Comparison of ENCODE assay signal across 8 cellular contexts in the genomic region with DNA sequence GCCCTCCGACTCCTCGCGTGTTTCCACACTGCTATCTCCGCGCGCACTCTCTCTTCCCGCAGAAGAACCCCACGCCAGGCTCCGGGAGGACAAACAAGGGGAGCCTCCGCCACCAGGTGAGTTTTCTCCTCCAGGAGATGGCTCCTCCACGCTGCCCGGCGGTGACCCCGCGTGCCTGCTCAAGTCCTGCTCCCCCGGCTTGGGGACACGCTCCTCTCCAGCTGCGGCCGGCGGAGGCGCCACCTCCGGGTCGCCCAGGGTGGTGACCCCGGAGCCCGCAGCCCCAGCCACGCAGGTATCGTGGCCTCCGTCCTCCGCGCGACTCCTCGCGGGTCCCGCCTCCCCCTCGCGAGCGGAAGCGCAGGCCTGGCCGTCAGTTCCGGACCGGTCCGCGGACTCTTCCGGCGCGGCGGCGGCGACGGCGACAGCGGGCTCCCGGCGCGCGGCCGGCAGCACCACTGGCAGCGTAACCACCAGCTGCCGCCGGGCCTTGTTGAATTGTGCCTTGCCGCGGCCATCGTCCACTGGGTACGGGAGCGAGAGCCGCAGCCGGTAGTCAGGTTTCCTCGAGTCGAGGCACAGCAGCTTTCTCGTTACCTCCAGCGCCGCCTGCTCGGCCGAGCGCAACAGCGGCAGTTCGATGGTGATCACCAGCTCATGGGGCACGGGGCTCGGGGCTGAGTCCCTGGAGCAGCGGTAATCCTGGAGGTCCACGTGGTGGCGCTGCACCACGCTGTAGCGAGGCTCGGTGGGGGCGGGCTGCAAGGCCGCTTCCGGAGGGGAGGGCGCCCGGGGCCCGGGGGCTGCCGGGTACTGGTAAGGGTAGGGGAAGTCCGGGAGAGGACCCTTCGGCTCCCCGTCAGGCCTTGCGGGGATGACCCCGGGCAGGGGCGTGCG. TPM values are rescaled to one million over a fixed set of nuclear protein-coding genes. Genes with fewer than 3 reads are reported as not detected.
DNase-seq lines count a peak whose midpoint lies in the region; ATAC-seq, FAIRE-seq and TF ChIP-seq lines count a peak whose summit lies in the region.

No MANE protein-coding gene starts in this region.

- TF ChIP-seq POLR2A in endothelial cell of umbilical vein (IDR thresholded peaks at IDR 0.05; ENCODE audit: low read depth, low read length), result peak; percentile 55

- no peaks in the 10 kb centered on the region for H3K9me1 ChIP-seq in endothelial cell of umbilical vein (replicated peaks; ENCODE audit: control insufficient read depth, extremely low read depth, insufficient read depth, low read length)

- H3K27me3 ChIP-seq in HUES6 (ENCODE audit: control insufficient read depth, insufficient read depth, low read length), result no peaks in the 10 kb centered on the region
- H3K27me3 ChIP-seq in NT2/D1 (ENCODE audit: insufficient read depth, insufficient read length), result no peaks in the 10 kb centered on the region
- H3K27me3 ChIP-seq in endothelial cell of umbilical vein (ENCODE audit: control insufficient read depth in 2 of 2, insufficient read depth in 2 of 2, low read length in 2 of 2), result no peaks in the 10 kb centered on the region
- no peaks in the 10 kb centered on the region for H3K27me3 ChIP-seq in mononuclear cell (ENCODE audit: insufficient read depth, low read length)

- TF ChIP-seq CTCF in endothelial cell of umbilical vein (IDR thresholded peaks at IDR 0.05; ENCODE audit: extremely low read depth in 1 of 2, insufficient read depth in 1 of 2, low read depth in 1 of 2, low read length in 2 of 2), result peak; percentile 81 to 91

- DNase-seq in DMS 273 treated with DMSO at 0.1 percent for 48 hours (lab: John Stamatoyannopoulos, UW) (peak; percentile 81), NT2/D1 (ENCODE audit: low read depth, low spot score) (peak; percentile 90), endothelial cell of umbilical vein (ENCODE audit: low read depth, low spot score) (peak; percentile 96)
- peak; percentile 95 for DNase-seq in activated CD8-positive, alpha-beta memory T cell treated with anti-CD3 and anti-CD28 coated beads, Interleukin-2, amount 50 U/mL, for 4 hours
- peak; percentile 90 to 93 for DNase-seq in stimulated activated CD8-positive, alpha-beta memory T cell treated with anti-CD3 and anti-CD28 coated beads, Interleukin-2, amount 100 ng/mL, for 48 hours (ENCODE audit: low read depth in 2 of 2)

- H2AFZ ChIP-seq in endothelial cell of umbilical vein (ENCODE audit: low read depth, low read length), result peak overlapping the region; percentile 53

- no TSS peak for BruUV-seq in endothelial cell of umbilical vein (replicated peaks; lab: Mats Ljungman, UMichigan)

- intact Hi-C loops in endothelial cell of umbilical vein (cut with micrococcal nuclease), result loop anchor here (1.0 to 5.0 kb wide), 8 partner anchors 14 to 218 kb away; partner anchors contain the start of genes KLHDC1, KLHDC2, MGAT2 and NEMF

- H3K9ac ChIP-seq in HUES6 (ENCODE audit: low read length) (peak overlapping the region; percentile 91), NT2/D1 (ENCODE audit: insufficient read length, low read depth) (peak overlapping the region; percentile 99), endothelial cell of umbilical vein (replicated peaks; ENCODE audit: extremely low read depth, insufficient read depth, low read length) (peak overlapping the region; percentile 88)

- CTCF ChIA-PET in endothelial cell of umbilical vein (lab: Charles Lee), result interaction anchor here (0.6 to 3.7 kb wide), 30 partner anchors 9 to 233 kb away, joined by 3 to 80 read pairs (median 5); partner anchors contain the start of genes KLHDC1, KLHDC2, LRR1 and MGAT2

- H3K36me3 ChIP-seq in HUES6 (ENCODE audit: control insufficient read depth, insufficient read depth, low read length) (peaks cover 25% of the 10 kb centered on the region), NT2/D1 (ENCODE audit: insufficient read depth, insufficient read length, low read length) (peaks cover 36% of the 10 kb centered on the region), endothelial cell of umbilical vein (ENCODE audit: control insufficient read depth in 2 of 2, extremely low read depth in 1 of 2, insufficient read depth in 2 of 2, low read length in 2 of 2) (peaks cover 0 to 8% of the 10 kb centered on the region in 2 experiments)

- peak overlapping the region; percentile 97 for H3K4me2 ChIP-seq in endothelial cell of umbilical vein (ENCODE audit: insufficient read depth, low read length)

- peaks cover 72% of the 10 kb centered on the region for H3K79me2 ChIP-seq in endothelial cell of umbilical vein (ENCODE audit: control insufficient read depth, insufficient read depth, low read length)

- ATAC-seq in GM21447 (IDR thresholded peaks at IDR 0.05; ENCODE audit: unreplicated experiment), result peak; percentile 74

- peak overlapping the region; percentile 85 for H3K27ac ChIP-seq in HUES6 (ENCODE audit: low read depth, low read length)
- peak overlapping the region; percentile 90 for H3K27ac ChIP-seq in endothelial cell of umbilical vein (ENCODE audit: insufficient read depth, low read depth, low read length)

- H3K4me3 ChIP-seq in HUES6 (ENCODE audit: low read depth, low read length) (peak overlapping the region; percentile 90), NT2/D1 (ENCODE audit: insufficient read length, low read depth) (peak overlapping the region; percentile 96), endothelial cell of umbilical vein (replicated peaks in 1 of 3; ENCODE audit: insufficient read depth in 1 of 3, low read depth in 1 of 3, low read length in 3 of 3) (peak overlapping the region; percentile 79 to 98 (median 96)), mononuclear cell (ENCODE audit: low read length) (peak overlapping the region; percentile 92)

- H3K9me3 ChIP-seq in HUES6 (ENCODE audit: control insufficient read depth, insufficient read depth, low read depth, low read length), result no peaks in the 10 kb centered on the region
- no peaks in the 10 kb centered on the region for H3K9me3 ChIP-seq in NT2/D1 (ENCODE audit: insufficient read depth, low read length)
- no peaks in the 10 kb centered on the region for H3K9me3 ChIP-seq in endothelial cell of umbilical vein (replicated peaks; ENCODE audit: control insufficient read depth, insufficient read depth, low read length)
- no peaks in the 10 kb centered on the region for H3K9me3 ChIP-seq in mononuclear cell (ENCODE audit: low read depth, low read length)

- H4K20me1 ChIP-seq in endothelial cell of umbilical vein (replicated peaks; ENCODE audit: control insufficient read depth, extremely low read depth, insufficient read depth, low read length), result peaks cover 2% of the 10 kb centered on the region

- POLR2A ChIA-PET in endothelial cell of umbilical vein (lab: Charles Lee), result interaction anchor here (1.0 to 1.8 kb wide), 4 partner anchors 10 to 134 kb away, joined by 3 to 12 read pairs (median 10); partner anchors contain the start of genes KLHDC2, LRR1, MGAT2 and RPL36AL

- H3K4me1 ChIP-seq in HUES6 (ENCODE audit: control insufficient read depth, insufficient read depth, low read length) (no peaks in the 10 kb centered on the region), NT2/D1 (ENCODE audit: insufficient read depth, insufficient read length) (no peaks in the 10 kb centered on the region), endothelial cell of umbilical vein (ENCODE audit: control insufficient read depth, extremely low read depth, insufficient read depth, low read length) (peaks cover 16% of the 10 kb centered on the region), mononuclear cell (ENCODE audit: insufficient read depth, low read length) (peaks cover 43% of the 10 kb centered on the region)

- peak; percentile 68 for FAIRE-seq in endothelial cell of umbilical vein (lab: Jason Lieb, UNC)

- dilution Hi-C loops in endothelial cell of umbilical vein (cut with MboI; ENCODE audit: extremely low pct_ligation_motif_present, low sequenced_read_pairs), result no loop called here

RNA-seq across cellular contexts. Expression of gene DNAAF2, which starts 1.1 kb away (rescaled TPM):
- total RNA-seq in endothelial cell of umbilical vein (5.7 and 6.4 TPM in 2 replicates), mononuclear cell (8.3 TPM)
- 3.0 and 3.1 TPM in 2 replicates for polyA plus RNA-seq in endothelial cell of umbilical vein
- 4.5 and 4.9 TPM in 2 replicates for polyA plus RNA-seq in endothelial cell of umbilical vein (2011; cell fraction: cytosol; rRNA removed)
- 2.0 and 2.4 TPM in 2 replicates for polyA plus RNA-seq in endothelial cell of umbilical vein (2011; cell fraction: nucleus; rRNA removed)
- 4.1 and 5.4 TPM in 2 replicates for polyA plus RNA-seq in endothelial cell of umbilical vein (2012)
- 1.2 and 1.5 TPM in 2 replicates for polyA minus RNA-seq in endothelial cell of umbilical vein
- 5.4 TPM for polyA minus RNA-seq in endothelial cell of umbilical vein (2011; cell fraction: cytosol; rRNA and poly(A)+ RNA removed)
- 1.2 and 3.5 TPM in 2 replicates for polyA minus RNA-seq in endothelial cell of umbilical vein (2011; cell fraction: nucleus; rRNA and poly(A)+ RNA removed)

RNA-seq across cellular contexts. Expression of gene MGAT2, which starts 13.3 kb away (rescaled TPM):
- 68.1 and 72.6 TPM in 2 replicates for total RNA-seq in endothelial cell of umbilical vein
- 34.5 and 36.4 TPM in 2 replicates for polyA plus RNA-seq in endothelial cell of umbilical vein
- 30.2 and 37.4 TPM in 2 replicates for polyA plus RNA-seq in endothelial cell of umbilical vein (2011; cell fraction: cytosol; rRNA removed)
- 14.1 and 18.4 TPM in 2 replicates for polyA plus RNA-seq in endothelial cell of umbilical vein (2011; cell fraction: nucleus; rRNA removed)
- 18.4 and 23.0 TPM in 2 replicates for polyA plus RNA-seq in endothelial cell of umbilical vein (2012)
- 37.4 and 40.6 TPM in 2 replicates for polyA minus RNA-seq in endothelial cell of umbilical vein
- polyA minus RNA-seq in endothelial cell of umbilical vein (2011; cell fraction: cytosol; rRNA and poly(A)+ RNA removed), result 19.3 TPM
- polyA minus RNA-seq in endothelial cell of umbilical vein (2011; cell fraction: nucleus; rRNA and poly(A)+ RNA removed), result 15.7 and 17.6 TPM in 2 replicates
- 37.0 TPM for total RNA-seq in mononuclear cell

RNA-seq across cellular contexts. Expression of gene RPL36AL, which starts 13.5 kb away (rescaled TPM):
- 251 and 260 TPM in 2 replicates for total RNA-seq in endothelial cell of umbilical vein
- 116 and 174 TPM in 2 replicates for polyA plus RNA-seq in endothelial cell of umbilical vein
- 257 and 274 TPM in 2 replicates for polyA plus RNA-seq in endothelial cell of umbilical vein (2011; cell fraction: cytosol; rRNA removed)
- 78.3 and 111 TPM in 2 replicates for polyA plus RNA-seq in endothelial cell of umbilical vein (2011; cell fraction: nucleus; rRNA removed)
- polyA plus RNA-seq in endothelial cell of umbilical vein (2012), result 427 and 571 TPM in 2 replicates
- polyA minus RNA-seq in endothelial cell of umbilical vein, result 58.1 and 72.5 TPM in 2 replicates
- 48.3 TPM for polyA minus RNA-seq in endothelial cell of umbilical vein (2011; cell fraction: cytosol; rRNA and poly(A)+ RNA removed)
- polyA minus RNA-seq in endothelial cell of umbilical vein (2011; cell fraction: nucleus; rRNA and poly(A)+ RNA removed), result 11.5 and 16.9 TPM in 2 replicates
- 324 TPM for total RNA-seq in mononuclear cell

RNA-seq across cellular contexts. Expression of gene LRR1, which starts 35.2 kb away (rescaled TPM):
- total RNA-seq in endothelial cell of umbilical vein (30.1 and 30.9 TPM in 2 replicates), mononuclear cell (10.8 TPM)
- 11.4 and 17.7 TPM in 2 replicates for polyA plus RNA-seq in endothelial cell of umbilical vein
- 19.5 and 20.3 TPM in 2 replicates for polyA plus RNA-seq in endothelial cell of umbilical vein (2011; cell fraction: cytosol; rRNA removed)
- polyA plus RNA-seq in endothelial cell of umbilical vein (2011; cell fraction: nucleus; rRNA removed), result 9.7 and 15.5 TPM in 2 replicates
- polyA plus RNA-seq in endothelial cell of umbilical vein (2012), result 14.1 and 24.0 TPM in 2 replicates
- 9.0 and 9.2 TPM in 2 replicates for polyA minus RNA-seq in endothelial cell of umbilical vein
- 19.5 TPM for polyA minus RNA-seq in endothelial cell of umbilical vein (2011; cell fraction: cytosol; rRNA and poly(A)+ RNA removed)
- polyA minus RNA-seq in endothelial cell of umbilical vein (2011; cell fraction: nucleus; rRNA and poly(A)+ RNA removed), result 6.1 and 9.1 TPM in 2 replicates

RNA-seq across cellular contexts. Expression of gene RPS29, which starts 47.7 kb away (rescaled TPM):
- total RNA-seq in endothelial cell of umbilical vein (1,408 and 1,453 TPM in 2 replicates), mononuclear cell (7,710 TPM)
- polyA plus RNA-seq in endothelial cell of umbilical vein, result 13,992 and 14,040 TPM in 2 replicates
- polyA plus RNA-seq in endothelial cell of umbilical vein (2011; cell fraction: cytosol; rRNA removed), result 11,440 and 11,541 TPM in 2 replicates
- polyA plus RNA-seq in endothelial cell of umbilical vein (2011; cell fraction: nucleus; rRNA removed), result 2,321 and 3,038 TPM in 2 replicates
- 6,267 and 6,888 TPM in 2 replicates for polyA plus RNA-seq in endothelial cell of umbilical vein (2012)
- polyA minus RNA-seq in endothelial cell of umbilical vein, result 1,176 and 1,327 TPM in 2 replicates
- polyA minus RNA-seq in endothelial cell of umbilical vein (2011; cell fraction: cytosol; rRNA and poly(A)+ RNA removed), result 684 TPM
- polyA minus RNA-seq in endothelial cell of umbilical vein (2011; cell fraction: nucleus; rRNA and poly(A)+ RNA removed), result 167 and 185 TPM in 2 replicates

Comparison
In these comparisons a context has a peak if more than half of its experiments do, and no peak if none do; other contexts are left out.
1. Peak in every context shown above with its lines: DNase-seq, ATAC-seq, H3K4me3 ChIP-seq and H3K27ac ChIP-seq.